ENCODE assay signal across 8 cellular contexts in genomic region chr6:28443112-28443773, GRCh38. TPM values are rescaled to one million over a fixed set of nuclear protein-coding genes. Genes with fewer than 3 reads are reported as not detected.
A peak's percentile ranks its signal among the peaks of the same experiment; 100 is the strongest.
DNase-seq lines count a peak whose midpoint lies in the region; ATAC-seq and FAIRE-seq lines count a peak whose summit lies in the region.

ZSCAN23 (minus strand) TSS chr6:28443491; CDS start chr6:28436266, 7,225 bp downstream.

- peaks cover 12% of the 10 kb centered on the region for H3K36me3 Mint-ChIP-seq in activated CD4-positive, alpha-beta T cell treated with anti-CD3 and anti-CD28 coated beads, Interleukin-2, amount 10 ng/mL, durations not matched to agents 24 days and 14 days (ENCODE audit: low read depth)
- H3K36me3 Mint-ChIP-seq in dendritic cell treated with granulocyte-macrophage colony-stimulating factor and Interleukin-4, amounts not matched to agents 40 ng/mL and 50 ng/mL, for 4 days (ENCODE audit: low read depth) = no peaks in the 10 kb centered on the region

- H3K4me1 Mint-ChIP-seq in activated CD4-positive, alpha-beta T cell treated with anti-CD3 and anti-CD28 coated beads, Interleukin-2, amount 10 ng/mL, durations not matched to agents 24 days and 14 days = peaks cover 28% of the 10 kb centered on the region
- peaks cover 17% of the 10 kb centered on the region for H3K4me1 Mint-ChIP-seq in dendritic cell treated with granulocyte-macrophage colony-stimulating factor and Interleukin-4, amounts not matched to agents 40 ng/mL and 50 ng/mL, for 4 days (ENCODE audit: low read depth)

- intact Hi-C loops in activated CD4-positive, alpha-beta T cell treated with anti-CD3 and anti-CD28 coated beads, Interleukin-2, amount 10 ng/mL, durations not matched to agents 24 days and 14 days (cut with micrococcal nuclease) = loop anchor here (1.0 to 5.0 kb wide), 4 partner anchors 16 to 44 kb away; partner anchors contain the start of gene ZSCAN12
- intact Hi-C loops in dendritic cell treated with granulocyte-macrophage colony-stimulating factor and Interleukin-4, amounts not matched to agents 40 ng/mL and 50 ng/mL, for 4 days (cut with micrococcal nuclease) = no loop called here

- peaks cover 17% of the 10 kb centered on the region for H3K9me3 Mint-ChIP-seq in activated CD4-positive, alpha-beta T cell treated with anti-CD3 and anti-CD28 coated beads, Interleukin-2, amount 10 ng/mL, durations not matched to agents 24 days and 14 days
- H3K9me3 Mint-ChIP-seq in dendritic cell treated with granulocyte-macrophage colony-stimulating factor and Interleukin-4, amounts not matched to agents 40 ng/mL and 50 ng/mL, for 4 days = peaks cover 14% of the 10 kb centered on the region

- H3K4me3 Mint-ChIP-seq in activated CD4-positive, alpha-beta T cell treated with anti-CD3 and anti-CD28 coated beads, Interleukin-2, amount 10 ng/mL, durations not matched to agents 24 days and 14 days = peak within 1 kb of the TSS; percentile 100
- peak within 1 kb of the TSS; percentile 90 for H3K4me3 Mint-ChIP-seq in dendritic cell treated with granulocyte-macrophage colony-stimulating factor and Interleukin-4, amounts not matched to agents 40 ng/mL and 50 ng/mL, for 4 days

- ATAC-seq in HG03025 (IDR thresholded peaks at IDR 0.05; ENCODE audit: low FRiP score, unreplicated experiment) = peak; percentile 90

- FAIRE-seq in GM18507 (lab: Jason Lieb, UNC) = peak; percentile 97

- H3K27me3 Mint-ChIP-seq in activated CD4-positive, alpha-beta T cell treated with anti-CD3 and anti-CD28 coated beads, Interleukin-2, amount 10 ng/mL, durations not matched to agents 24 days and 14 days = peaks cover 24% of the 10 kb centered on the region
- H3K27me3 Mint-ChIP-seq in dendritic cell treated with granulocyte-macrophage colony-stimulating factor and Interleukin-4, amounts not matched to agents 40 ng/mL and 50 ng/mL, for 4 days = peaks cover 46% of the 10 kb centered on the region

- peak; percentile 71 for DNase-seq in GM18507 (ENCODE audit: extremely low spot score, insufficient read length, low read depth)
- peak; percentile 83 for DNase-seq in NCI-H2196 (lab: John Stamatoyannopoulos, UW; ENCODE audit: unreplicated experiment)
- peak; percentile 96 for DNase-seq in activated CD4-positive, alpha-beta T cell treated with anti-CD3 and anti-CD28 coated beads, Interleukin-2, amount 10 ng/mL, durations not matched to agents 24 days and 14 days
- peak; percentile 96 for DNase-seq in left kidney (ENCODE audit: low read depth, low spot score)
- DNase-seq in stimulated activated CD4-positive, alpha-beta T cell treated with anti-CD3 and anti-CD28 coated beads, Interleukin-1b, Interleukin-23, amount 100 ng/mL, for 24 hours (ENCODE audit: low read depth in 4 of 4, low spot score in 1 of 4) = peak; percentile 53 to 77 (median 64)
- DNase-seq in NCI-H187 treated with DMSO at 0.1 percent for 48 hours (lab: John Stamatoyannopoulos, UW) = no peak

- peak within 1 kb of the TSS; percentile 96 for H3K27ac Mint-ChIP-seq in activated CD4-positive, alpha-beta T cell treated with anti-CD3 and anti-CD28 coated beads, Interleukin-2, amount 10 ng/mL, durations not matched to agents 24 days and 14 days
- H3K27ac Mint-ChIP-seq in dendritic cell treated with granulocyte-macrophage colony-stimulating factor and Interleukin-4, amounts not matched to agents 40 ng/mL and 50 ng/mL, for 4 days = peak within 1 kb of the TSS; percentile 57

RNA-seq across cellular contexts. Expression of gene ZSCAN23, which starts in this region (rescaled TPM):
- total RNA-seq in activated CD4-positive, alpha-beta T cell treated with anti-CD3 and anti-CD28 coated beads, Interleukin-2, amount 10 ng/mL, durations not matched to agents 24 days and 14 days = 1.2 and 2.8 TPM in 2 replicates
